ENCODE assay signal across 9 cellular contexts in the genomic region with DNA sequence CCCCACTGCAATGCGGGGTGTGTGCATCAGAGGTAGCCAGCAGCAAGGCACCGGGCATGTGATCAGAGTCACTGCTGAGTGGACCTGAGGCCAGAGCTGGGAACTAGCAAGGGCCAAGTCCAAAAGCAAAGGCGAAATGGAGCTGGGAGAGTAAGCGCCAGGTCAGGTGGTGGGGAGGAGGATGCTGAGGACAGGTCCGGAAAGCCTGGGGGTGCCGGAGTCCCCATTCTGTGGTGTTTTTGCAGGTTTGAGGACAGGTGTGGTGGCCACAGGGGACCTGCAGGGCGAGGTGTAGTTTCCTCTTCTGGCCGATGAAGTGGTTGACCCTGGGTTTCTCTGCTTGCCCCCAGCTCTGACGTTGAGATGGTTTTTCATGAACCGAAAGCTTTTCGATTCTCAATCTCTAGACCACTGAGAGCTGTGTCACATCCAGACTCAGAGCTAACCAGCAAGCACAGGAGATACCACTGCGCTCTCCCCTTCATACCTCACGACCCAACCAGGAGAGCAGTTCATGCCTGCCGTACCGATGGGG.
DNase-seq lines count a peak whose midpoint lies in the region; ATAC-seq lines count a peak whose summit lies in the region.
"Had no signal": no experiment of that assay in that cellular context is flagged by ENCODE, and none has a peak within 500 bp of the region (broad histone marks: within the 10 kb centered on the region; RNA-seq: fewer than 3 reads in every experiment).

No MANE protein-coding gene starts in this region.

- peak overlapping the region; percentile 70 for H3K27ac Mint-ChIP-seq in stimulated activated naive B cell treated with anti-CD40 and anti-IgM and Interleukin-4, amounts not matched to agents 10 μg/mL and 1 μg/mL and 100 μg/mL, for 72 hours

- DNase-seq in stimulated activated naive B cell treated with anti-CD40 and anti-IgM and Interleukin-4, amounts not matched to agents 10 μg/mL and 1 μg/mL and 100 μg/mL, for 72 hours, result peak; percentile 68
- no peak for DNase-seq in NCI-H524 treated with DMSO at 0.1 percent for 48 hours (lab: John Stamatoyannopoulos, UW)
- DNase-seq in NCI-H345 treated with DMSO at 0.1 percent for 48 hours (lab: John Stamatoyannopoulos, UW; ENCODE audit: unreplicated experiment), result no peak
- no peak for DNase-seq in NCI-H146 treated with DMSO at 0.1 percent for 48 hours (lab: John Stamatoyannopoulos, UW; ENCODE audit: unreplicated experiment)
- no peak for DNase-seq in activated CD8-positive, alpha-beta memory T cell treated with anti-CD3 and anti-CD28 coated beads for 24 hours
- DNase-seq: erythroblast had no signal

- peak overlapping the region; percentile 22 to 43 for H3K4me3 Mint-ChIP-seq in stimulated activated naive B cell treated with anti-CD40 and anti-IgM and Interleukin-4, amounts not matched to agents 10 μg/mL and 1 μg/mL and 100 μg/mL, for 72 hours

- no peaks in the 10 kb centered on the region for H3K9me3 Mint-ChIP-seq in stimulated activated naive B cell treated with anti-CD40 and anti-IgM and Interleukin-4, amounts not matched to agents 10 μg/mL and 1 μg/mL and 100 μg/mL, for 72 hours

- peaks cover 81 to 97% of the 10 kb centered on the region in 2 donors for H3K4me1 Mint-ChIP-seq in stimulated activated naive B cell treated with anti-CD40 and anti-IgM and Interleukin-4, amounts not matched to agents 10 μg/mL and 1 μg/mL and 100 μg/mL, for 72 hours

- H3K27me3 Mint-ChIP-seq in stimulated activated naive B cell treated with anti-CD40 and anti-IgM and Interleukin-4, amounts not matched to agents 10 μg/mL and 1 μg/mL and 100 μg/mL, for 72 hours, result no peaks in the 10 kb centered on the region

- no peaks in the 10 kb centered on the region for H3K36me3 Mint-ChIP-seq in stimulated activated naive B cell treated with anti-CD40 and anti-IgM and Interleukin-4, amounts not matched to agents 10 μg/mL and 1 μg/mL and 100 μg/mL, for 72 hours

- ATAC-seq in GM19025 (IDR thresholded peaks at IDR 0.05; ENCODE audit: low read depth, unreplicated experiment) (peak; percentile 85), HG02610 (IDR thresholded peaks at IDR 0.05; ENCODE audit: unreplicated experiment) (peak; percentile 79), HG03460 (IDR thresholded peaks at IDR 0.05; ENCODE audit: unreplicated experiment) (peak; percentile 81)
- ATAC-seq in stimulated activated naive B cell treated with anti-CD40 and anti-IgM and Interleukin-4, amounts not matched to agents 10 μg/mL and 1 μg/mL and 100 μg/mL, for 72 hours (replicated peaks), result peak; percentile 56 to 60
